Comparison of ENCODE assay signal across 7 cellular contexts in the genomic region with DNA sequence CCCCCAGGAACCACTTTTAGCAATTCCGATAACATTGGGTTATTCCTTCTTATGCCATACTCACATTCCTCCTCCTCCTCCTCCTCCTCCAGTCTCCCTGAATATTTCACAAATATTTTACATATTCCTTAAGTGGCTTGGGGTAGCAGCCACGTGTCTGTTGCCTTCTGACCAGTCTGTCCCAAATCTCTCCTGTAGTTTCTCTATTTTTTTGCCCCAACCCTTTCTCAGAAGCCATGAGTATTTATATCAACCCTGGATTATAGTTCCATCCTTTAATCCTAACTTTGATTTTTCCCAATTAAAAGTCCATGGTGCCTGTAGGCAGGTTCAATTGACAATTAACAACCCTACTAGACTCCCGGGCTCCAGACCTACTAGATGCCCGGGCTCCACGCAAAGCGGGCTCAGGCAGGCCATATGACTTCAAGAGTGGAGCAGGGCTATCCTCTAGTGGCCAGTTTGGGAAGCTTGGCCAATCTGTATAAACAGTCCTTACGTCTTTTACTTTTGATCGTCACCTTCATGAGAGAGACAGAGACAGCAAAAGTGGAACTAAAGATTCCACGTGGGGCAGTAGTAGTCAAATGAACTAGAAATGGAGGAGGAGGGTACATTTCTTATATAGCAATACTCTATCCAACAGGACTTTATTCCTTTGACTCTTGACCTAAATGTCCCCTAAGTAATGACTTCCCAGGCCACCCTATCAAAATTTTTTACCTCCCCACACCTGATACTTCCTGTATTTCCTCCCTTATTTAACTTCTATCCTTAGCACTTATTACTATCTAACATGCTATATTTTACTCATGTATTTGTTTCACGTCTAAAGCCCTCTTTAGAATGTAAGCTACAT.
DNase-seq lines count a peak whose midpoint lies in the region; ATAC-seq and TF ChIP-seq lines count a peak whose summit lies in the region.

No MANE protein-coding gene starts in this region.

- peak overlapping the region; percentile 45 for H2AFZ ChIP-seq in parathyroid adenoma

- H3K27me3 ChIP-seq in parathyroid adenoma (ENCODE audit: control insufficient read depth, insufficient read depth, low read length): no peaks in the 10 kb centered on the region

- peak overlapping the region; percentile 8 for H3K4me3 ChIP-seq in parathyroid adenoma (ENCODE audit: low read depth, low read length)

- H3K9me3 Mint-ChIP-seq in activated naive CD8-positive, alpha-beta T cell treated with anti-CD3 and anti-CD28 coated beads for 36 hours: no peaks in the 10 kb centered on the region

- H3K27me3 Mint-ChIP-seq in activated naive CD8-positive, alpha-beta T cell treated with anti-CD3 and anti-CD28 coated beads for 36 hours: no peaks in the 10 kb centered on the region

- H3K4me1 Mint-ChIP-seq in activated naive CD8-positive, alpha-beta T cell treated with anti-CD3 and anti-CD28 coated beads for 36 hours: no peaks in the 10 kb centered on the region

- intact Hi-C loops in Right ventricle myocardium superior (cut with DNase I): loop anchor here (5.0 to 10.0 kb wide), 2 partner anchors 118 to 134 kb away; partner anchors contain the start of genes ATP6V1A and NAA50

- TF ChIP-seq CTCF in parathyroid adenoma (IDR thresholded peaks at IDR 0.05): peak; percentile 88

- H3K27ac Mint-ChIP-seq in activated naive CD8-positive, alpha-beta T cell treated with anti-CD3 and anti-CD28 coated beads for 36 hours: peak overlapping the region; percentile 50

- H3K36me3 ChIP-seq in parathyroid adenoma (ENCODE audit: control insufficient read depth, insufficient read depth, low read length): no peaks in the 10 kb centered on the region

- no peak overlapping the region for H3K4me3 Mint-ChIP-seq in activated naive CD8-positive, alpha-beta T cell treated with anti-CD3 and anti-CD28 coated beads for 36 hours

- DNase-seq in EL (peak; percentile 68), HCEC 1CT (peak; percentile 64), NCI-H345 treated with DMSO at 0.1 percent for 48 hours (lab: John Stamatoyannopoulos, UW; ENCODE audit: unreplicated experiment) (peak; percentile 5), Right ventricle myocardium superior (peak; percentile 62)
- peak; percentile 6 for DNase-seq in activated naive CD8-positive, alpha-beta T cell treated with anti-CD3 and anti-CD28 coated beads for 36 hours

- no peaks in the 10 kb centered on the region for H3K9me3 ChIP-seq in parathyroid adenoma (ENCODE audit: control insufficient read depth, low read length)

- H3K4me1 ChIP-seq in parathyroid adenoma: peaks cover 3% of the 10 kb centered on the region

- H3K4me2 ChIP-seq in parathyroid adenoma (ENCODE audit: low read length): peak overlapping the region; percentile 34

- no peak overlapping the region for H3K27ac ChIP-seq in parathyroid adenoma

- ATAC-seq in Right ventricle myocardium superior (ENCODE audit: poor library complexity) (peak; percentile 96), HG03520 (IDR thresholded peaks at IDR 0.05; ENCODE audit: unreplicated experiment) (no peak)

- H3K36me3 Mint-ChIP-seq in activated naive CD8-positive, alpha-beta T cell treated with anti-CD3 and anti-CD28 coated beads for 36 hours: peaks cover 20% of the 10 kb centered on the region

- no peaks in the 10 kb centered on the region for H3K79me2 ChIP-seq in parathyroid adenoma

- H3K9ac ChIP-seq in parathyroid adenoma: no peak overlapping the region

Comparison
In these comparisons a context has a peak if more than half of its experiments do, and no peak if none do; other contexts are left out.
1. DNase-seq: peak in every context shown above with its lines; median percentile 68 in EL; 64 in HCEC 1CT; 62 in Right ventricle myocardium superior; 6 in activated naive CD8-positive, alpha-beta T cell treated with anti-CD3 and anti-CD28 coated beads for 36 hours; 5 in NCI-H345 treated with DMSO at 0.1 percent for 48 hours.